In the genomic region with DNA sequence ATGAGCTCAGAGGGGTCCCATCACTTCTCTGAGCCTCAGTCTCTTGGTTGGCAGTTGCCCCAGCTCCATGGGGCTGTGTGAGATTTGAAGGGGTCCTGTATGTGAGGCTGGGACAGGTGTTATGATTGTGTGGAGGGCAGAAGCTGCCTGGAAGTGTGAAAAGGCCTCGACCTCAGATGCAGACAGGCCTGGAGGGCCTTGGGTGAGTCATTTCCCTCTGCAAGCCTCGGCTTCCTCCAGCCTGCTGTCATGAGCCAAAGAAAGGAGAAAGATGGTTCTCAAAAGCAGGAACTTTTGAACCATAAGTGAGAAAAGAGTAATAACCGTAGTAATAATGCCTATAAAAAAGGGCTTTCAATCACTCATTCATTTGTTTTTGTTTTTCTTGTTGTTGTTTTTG, we compare ENCODE assay signal across 11 cellular contexts. TPM values are rescaled to one million over a fixed set of nuclear protein-coding genes. Genes with fewer than 3 reads are reported as not detected.
DNase-seq lines count a peak whose midpoint lies in the region; ATAC-seq, FAIRE-seq and TF ChIP-seq lines count a peak whose summit lies in the region.
"Had no signal": no experiment of that assay in that cellular context is flagged by ENCODE, and none has a peak within 500 bp of the region (broad histone marks: within the 10 kb centered on the region; RNA-seq: fewer than 3 reads in every experiment).

No MANE protein-coding gene starts in this region.

- no peak overlapping the region for H3K27ac Mint-ChIP-seq in activated CD4-positive, alpha-beta T cell treated with anti-CD3 and anti-CD28 coated beads for 36 hours

- peaks cover 31% of the 10 kb centered on the region for H3K4me1 ChIP-seq in OCI-LY3 (ENCODE audit: low read length)
- peaks cover 12% of the 10 kb centered on the region for H3K4me1 ChIP-seq in rectal smooth muscle tissue (ENCODE audit: control insufficient read depth, insufficient read depth, low read length)
- peaks cover 20 to 55% (median 33%) of the 10 kb centered on the region in 3 donors for H3K4me1 ChIP-seq in esophagus squamous epithelium
- H3K4me1 ChIP-seq: parathyroid adenoma had no signal

- no peak for TF ChIP-seq POLR2A in esophagus squamous epithelium (IDR thresholded peaks at IDR 0.05)

- no peaks in the 10 kb centered on the region for H3K36me3 Mint-ChIP-seq in activated CD4-positive, alpha-beta T cell treated with anti-CD3 and anti-CD28 coated beads for 36 hours (ENCODE audit: low read depth)

- no peaks in the 10 kb centered on the region for H3K27me3 Mint-ChIP-seq in activated CD4-positive, alpha-beta T cell treated with anti-CD3 and anti-CD28 coated beads for 36 hours

- H3K9ac ChIP-seq in OCI-LY3 (ENCODE audit: low read length): no peak overlapping the region
- H3K9ac ChIP-seq in rectal smooth muscle tissue (ENCODE audit: low read length): no peak overlapping the region
- H3K9ac ChIP-seq: parathyroid adenoma had no signal

- CTCF ChIA-PET in activated CD4-positive, alpha-beta T cell treated with anti-CD3 and anti-CD28 coated beads for 36 hours (lab: Charles Lee): interaction anchor here (1.4 kb wide), 1 partner anchor 51 kb away, joined by 3 read pairs; no protein-coding TSS in a partner anchor

- DNase-seq in activated CD4-positive, alpha-beta T cell treated with anti-CD3 and anti-CD28 coated beads for 36 hours: no peak
- no peak for DNase-seq in activated CD4-positive, alpha-beta T cell treated with anti-CD3 and anti-CD28 coated beads, Interleukin-2, amount 50 U/mL, for 48 hours
- DNase-seq in bronchial epithelial cell (ENCODE audit: low read depth): peak; percentile 78
- DNase-seq in esophagus squamous epithelium (lab: John Stamatoyannopoulos, UW): no peak
- no peak for DNase-seq in anterior cingulate cortex (lab: John Stamatoyannopoulos, UW)
- DNase-seq: testis had no signal

- no peak overlapping the region for H3K4me3 Mint-ChIP-seq in activated CD4-positive, alpha-beta T cell treated with anti-CD3 and anti-CD28 coated beads for 36 hours
- H3K4me3 Mint-ChIP-seq: central memory CD8-positive, alpha-beta T cell had no signal

- H3K36me3 ChIP-seq in OCI-LY3 (replicated peaks; ENCODE audit: low read depth, low read length) (no peaks in the 10 kb centered on the region), bronchial epithelial cell (ENCODE audit: control insufficient read depth, insufficient read depth, low read length) (no peaks in the 10 kb centered on the region), rectal smooth muscle tissue (ENCODE audit: control insufficient read depth, insufficient read depth, low read length) (no peaks in the 10 kb centered on the region), esophagus squamous epithelium (no peaks in the 10 kb centered on the region)

- peak overlapping the region; percentile 0; the same call in 1 of the 2 replicates for H3K4me2 ChIP-seq in OCI-LY3 (ENCODE audit: low read length)

- 16 to 28% methylated on average over 3 of the region's 3 CpGs for WGBS in esophagus squamous epithelium, 2 donors

- peak; percentile 68 for ATAC-seq in activated CD4-positive, alpha-beta T cell treated with anti-CD3 and anti-CD28 coated beads for 36 hours
- ATAC-seq in GM19023 (IDR thresholded peaks at IDR 0.05; ENCODE audit: unreplicated experiment): no peak

- H3K9me3 ChIP-seq in OCI-LY3 (ENCODE audit: insufficient read depth, low read length) (no peaks in the 10 kb centered on the region), esophagus squamous epithelium (no peaks in the 10 kb centered on the region)
- H3K9me3 ChIP-seq: testis had no signal

- H3K9me3 Mint-ChIP-seq in activated CD4-positive, alpha-beta T cell treated with anti-CD3 and anti-CD28 coated beads for 36 hours (ENCODE audit: low read depth): no peaks in the 10 kb centered on the region
- H3K9me3 Mint-ChIP-seq: central memory CD8-positive, alpha-beta T cell had no signal

- intact Hi-C loops in activated CD4-positive, alpha-beta T cell treated with anti-CD3 and anti-CD28 coated beads for 36 hours (cut with DNase I, micrococcal nuclease): no loop called here
- intact Hi-C loops in esophagus squamous epithelium (cut with DNase I): no loop called here

- POLR2A ChIA-PET in activated CD4-positive, alpha-beta T cell treated with anti-CD3 and anti-CD28 coated beads for 36 hours (lab: Charles Lee): no interaction called here

- peak overlapping the region; percentile 67; the same call in 1 of the 2 replicates for H2AFZ ChIP-seq in OCI-LY3 (ENCODE audit: low read depth, low read length)
- H2AFZ ChIP-seq: parathyroid adenoma had no signal

- FAIRE-seq in bronchial epithelial cell (lab: Jason Lieb, UNC): no peak

- no peaks in the 10 kb centered on the region for H4K20me1 ChIP-seq in OCI-LY3 (ENCODE audit: insufficient read depth, low read length)

- H3K27ac ChIP-seq in OCI-LY3 (ENCODE audit: low read length) (no peak overlapping the region; the same call in 1 of the 2 replicates), rectal smooth muscle tissue (ENCODE audit: low read depth, low read length) (peak overlapping the region; percentile 16), esophagus squamous epithelium (peak overlapping the region in 2 of 4 donors; percentile 26 to 34)
- H3K27ac ChIP-seq: parathyroid adenoma, testis had no signal

- no peaks in the 10 kb centered on the region; the same call in 1 of the 2 replicates for H3K27me3 ChIP-seq in OCI-LY3 (ENCODE audit: low read depth, low read length)
- H3K27me3 ChIP-seq in bronchial epithelial cell (ENCODE audit: control insufficient read depth, insufficient read depth, low read length): no peaks in the 10 kb centered on the region
- H3K27me3 ChIP-seq in rectal smooth muscle tissue (ENCODE audit: control insufficient read depth, insufficient read depth, low read length): no peaks in the 10 kb centered on the region
- H3K27me3 ChIP-seq in esophagus squamous epithelium: no peaks in the 10 kb centered on the region
- H3K27me3 ChIP-seq: testis had no signal

- H3K4me1 Mint-ChIP-seq in activated CD4-positive, alpha-beta T cell treated with anti-CD3 and anti-CD28 coated beads for 36 hours: peaks cover 2% of the 10 kb centered on the region
- H3K4me1 Mint-ChIP-seq: central memory CD8-positive, alpha-beta T cell had no signal

- H3K4me3 ChIP-seq in OCI-LY3 (ENCODE audit: low read length): no peak overlapping the region
- no peak overlapping the region for H3K4me3 ChIP-seq in bronchial epithelial cell (ENCODE audit: low read depth, low read length)
- no peak overlapping the region for H3K4me3 ChIP-seq in rectal smooth muscle tissue (ENCODE audit: low read length)
- H3K4me3 ChIP-seq in esophagus squamous epithelium: no peak overlapping the region
- H3K4me3 ChIP-seq: testis had no signal

- TF ChIP-seq CTCF in OCI-LY3 (IDR thresholded peaks at IDR 0.05; ENCODE audit: low read depth, low read length): no peak
- no peak for TF ChIP-seq CTCF in bronchial epithelial cell (IDR thresholded peaks at IDR 0.05; ENCODE audit: insufficient read depth, low read length, severe bottlenecking)
- no peak for TF ChIP-seq CTCF in esophagus squamous epithelium (IDR thresholded peaks at IDR 0.05)

- no peaks in the 10 kb centered on the region for H3K79me2 ChIP-seq in OCI-LY3 (ENCODE audit: low read length)
- H3K79me2 ChIP-seq: parathyroid adenoma had no signal

RNA-seq across cellular contexts. Expression of a gene that starts 37.5 kb away (rescaled TPM):
- total RNA-seq in activated CD4-positive, alpha-beta T cell treated with anti-CD3 and anti-CD28 coated beads for 36 hours: under 1 TPM; 0.25 to 0.34 TPM
- total RNA-seq in bronchial epithelial cell (not detected in 2 replicates), esophagus squamous epithelium (1 to 10 TPM in 1 of 4 donors, under 1 TPM in 2, not detected in 1; 0.44 to 1.3 (median 0.75) TPM)
